In genomic region chr9:4137234-4137633, GRCh38 we compare ENCODE assay signal across 12 cellular contexts.
A peak's percentile ranks its signal among the peaks of the same experiment; 100 is the strongest.
DNase-seq lines count a peak whose midpoint lies in the region; ATAC-seq, FAIRE-seq and TF ChIP-seq lines count a peak whose summit lies in the region.
"Had no signal": no experiment of that assay in that cellular context is flagged by ENCODE, and none has a peak within 500 bp of the region (broad histone marks: within the 10 kb centered on the region; RNA-seq: fewer than 3 reads in every experiment).

No MANE protein-coding gene starts in this region.

- H3K36me3 Mint-ChIP-seq in T-helper 2 cell treated with Interferon-gamma antibody and Interleukin-4, amounts not matched to agents 5 μg/mL and 100 μg/mL, for 36 hours (ENCODE audit: low read depth): no peaks in the 10 kb centered on the region

- peak; percentile 53 to 76 for ATAC-seq in lower lobe of right lung
- no peak for ATAC-seq in stimulated activated naive CD8-positive, alpha-beta T cell treated with anti-CD3 and anti-CD28 coated beads, Interleukin-15, amount 100 ng/mL, for 72 hours
- ATAC-seq in GM19452 (IDR thresholded peaks at IDR 0.05; ENCODE audit: unreplicated experiment): no peak

- DNase-seq in A673 (ENCODE audit: low spot score) (peak; percentile 48), HTR-8/SVneo (ENCODE audit: insufficient read length, low spot score) (peak; percentile 80), cardiac fibroblast (ENCODE audit: low read depth in 2 of 2) (peak; percentile 94 to 98), lower lobe of right lung (no peak)
- DNase-seq in stimulated activated naive CD8-positive, alpha-beta T cell treated with anti-CD3 and anti-CD28 coated beads, Interleukin-15, amount 100 ng/mL, for 72 hours: no peak
- no peak for DNase-seq in T-helper 2 cell treated with Interferon-gamma antibody and Interleukin-4, amounts not matched to agents 5 μg/mL and 100 μg/mL, for 36 hours (ENCODE audit: low spot score)
- no peak for DNase-seq in activated CD4-positive, alpha-beta T cell treated with anti-CD3 and anti-CD28 coated beads, Interleukin-2, amount 50 U/mL, for 48 hours
- DNase-seq: C1 segment of cervical spinal cord, NCI-H1092, Right ventricle myocardium superior had no signal

- POLR2A ChIA-PET in A673 (lab: Charles Lee; ENCODE audit: low non-redundant PET): no interaction called here

- H3K4me1 Mint-ChIP-seq in stimulated activated naive CD8-positive, alpha-beta T cell treated with anti-CD3 and anti-CD28 coated beads, Interleukin-15, amount 100 ng/mL, for 72 hours: no peaks in the 10 kb centered on the region
- no peaks in the 10 kb centered on the region for H3K4me1 Mint-ChIP-seq in T-helper 2 cell treated with Interferon-gamma antibody and Interleukin-4, amounts not matched to agents 5 μg/mL and 100 μg/mL, for 36 hours (ENCODE audit: low read depth)

- no peak overlapping the region for H3K4me3 Mint-ChIP-seq in stimulated activated naive CD8-positive, alpha-beta T cell treated with anti-CD3 and anti-CD28 coated beads, Interleukin-15, amount 100 ng/mL, for 72 hours
- no peak overlapping the region for H3K4me3 Mint-ChIP-seq in T-helper 2 cell treated with Interferon-gamma antibody and Interleukin-4, amounts not matched to agents 5 μg/mL and 100 μg/mL, for 36 hours
- H3K4me3 Mint-ChIP-seq: stimulated activated naive CD8-positive, alpha-beta T cell treated with anti-CD3 and anti-CD28 coated beads, Interleukin-15, Interleukin-2, amounts not matched to agents 100 ng/mL and 50 ng/mL, for 24 hours had no signal

- H3K36me3 ChIP-seq in A673 (ENCODE audit: insufficient read depth, low read length, poor library complexity, severe bottlenecking) (no peaks in the 10 kb centered on the region), lower lobe of right lung (no peaks in the 10 kb centered on the region)

- intact Hi-C loops in A673 (cut with micrococcal nuclease; ENCODE audit: unreplicated experiment) (no loop called here), lower lobe of right lung (cut with DNase I) (no loop called here)

- no peak overlapping the region for H3K4me3 ChIP-seq in A673 (ENCODE audit: low read depth, low read length, poor library complexity, severe bottlenecking)
- peak overlapping the region in 1 of 2 donors; percentile 3 for H3K4me3 ChIP-seq in cardiac fibroblast (replicated peaks in 1 of 2; ENCODE audit: low read depth in 2 of 2, low read length in 2 of 2)
- no peak overlapping the region for H3K4me3 ChIP-seq in lower lobe of right lung

- no peak overlapping the region for H3K27ac ChIP-seq in A673 (ENCODE audit: low read depth, low read length, poor library complexity, severe bottlenecking)
- H3K27ac ChIP-seq in lower lobe of right lung: no peak overlapping the region

- no peaks in the 10 kb centered on the region for H3K4me1 ChIP-seq in A673 (ENCODE audit: insufficient read depth, low read length, poor library complexity, severe bottlenecking)
- peaks cover 8% of the 10 kb centered on the region for H3K4me1 ChIP-seq in lower lobe of right lung

- H3K9me3 Mint-ChIP-seq in stimulated activated naive CD8-positive, alpha-beta T cell treated with anti-CD3 and anti-CD28 coated beads, Interleukin-15, amount 100 ng/mL, for 72 hours: no peaks in the 10 kb centered on the region
- H3K9me3 Mint-ChIP-seq in T-helper 2 cell treated with Interferon-gamma antibody and Interleukin-4, amounts not matched to agents 5 μg/mL and 100 μg/mL, for 36 hours: no peaks in the 10 kb centered on the region
- H3K9me3 Mint-ChIP-seq: stimulated activated naive CD8-positive, alpha-beta T cell treated with anti-CD3 and anti-CD28 coated beads, Interleukin-15, Interleukin-2, amounts not matched to agents 100 ng/mL and 50 ng/mL, for 24 hours had no signal

- H3K9me3 ChIP-seq in A673 (ENCODE audit: low read depth, low read length, poor library complexity, severe bottlenecking) (no peaks in the 10 kb centered on the region), lower lobe of right lung (no peaks in the 10 kb centered on the region)

- CTCF ChIA-PET in A673 (lab: Charles Lee): no interaction called here

- no peaks in the 10 kb centered on the region for H3K27me3 ChIP-seq in A673 (replicated peaks; ENCODE audit: insufficient read depth, low read depth, low read length, poor library complexity)
- H3K27me3 ChIP-seq in lower lobe of right lung (ENCODE audit: low read depth): no peaks in the 10 kb centered on the region

- peak; percentile 80 for FAIRE-seq in HTR-8/SVneo (lab: Jason Lieb, UNC)

- no peaks in the 10 kb centered on the region for H3K27me3 Mint-ChIP-seq in stimulated activated naive CD8-positive, alpha-beta T cell treated with anti-CD3 and anti-CD28 coated beads, Interleukin-15, amount 100 ng/mL, for 72 hours
- peaks cover 6% of the 10 kb centered on the region for H3K27me3 Mint-ChIP-seq in T-helper 2 cell treated with Interferon-gamma antibody and Interleukin-4, amounts not matched to agents 5 μg/mL and 100 μg/mL, for 36 hours (ENCODE audit: low read depth)

- no peak for TF ChIP-seq CTCF in A673 (conservative IDR thresholded peaks at IDR 0.05; ENCODE audit: low read depth, low read length)
- no peak for TF ChIP-seq CTCF in cardiac fibroblast (IDR thresholded peaks at IDR 0.05; ENCODE audit: low read depth, low read length)
- TF ChIP-seq CTCF in lower lobe of right lung (IDR thresholded peaks at IDR 0.05): no peak

- no TSS peak for BruUV-seq in A673 (replicated peaks; lab: Mats Ljungman, UMichigan)

- no peak overlapping the region for H3K27ac Mint-ChIP-seq in stimulated activated naive CD8-positive, alpha-beta T cell treated with anti-CD3 and anti-CD28 coated beads, Interleukin-15, amount 100 ng/mL, for 72 hours
- H3K27ac Mint-ChIP-seq in T-helper 2 cell treated with Interferon-gamma antibody and Interleukin-4, amounts not matched to agents 5 μg/mL and 100 μg/mL, for 36 hours: no peak overlapping the region
- H3K27ac Mint-ChIP-seq: stimulated activated naive CD8-positive, alpha-beta T cell treated with anti-CD3 and anti-CD28 coated beads, Interleukin-15, Interleukin-2, amounts not matched to agents 100 ng/mL and 50 ng/mL, for 24 hours had no signal

Comparison
In these comparisons a context has a peak if more than half of its experiments do, and no peak if none do; other contexts are left out.
1. DNase-seq: peak in A673 (single experiment), HTR-8/SVneo (single experiment) and cardiac fibroblast (2 of 2); none in lower lobe of right lung (single experiment), stimulated activated naive CD8-positive, alpha-beta T cell treated with anti-CD3 and anti-CD28 coated beads, Interleukin-15, amount 100 ng/mL, for 72 hours (0 of 2), T-helper 2 cell treated with Interferon-gamma antibody and Interleukin-4, amounts not matched to agents 5 μg/mL and 100 μg/mL, for 36 hours (single experiment) and activated CD4-positive, alpha-beta T cell treated with anti-CD3 and anti-CD28 coated beads, Interleukin-2, amount 50 U/mL, for 48 hours (0 of 2).
2. ATAC-seq: peak in lower lobe of right lung (2 of 2); none in stimulated activated naive CD8-positive, alpha-beta T cell treated with anti-CD3 and anti-CD28 coated beads, Interleukin-15, amount 100 ng/mL, for 72 hours (single experiment) and GM19452 (single experiment).